Comparison of ENCODE assay signal across 10 cellular contexts in genomic region chr4:180057198-180057821, GRCh38.
DNase-seq lines count a peak whose midpoint lies in the region; ATAC-seq and TF ChIP-seq lines count a peak whose summit lies in the region.
"Had no signal": no experiment of that assay in that cellular context is flagged by ENCODE, and none has a peak within 500 bp of the region (broad histone marks: within the 10 kb centered on the region; RNA-seq: fewer than 3 reads in every experiment).

No MANE protein-coding gene starts in this region.

- H3K4me3 Mint-ChIP-seq in H9, result peak overlapping the region; percentile 86 to 89

- H3K27me3 Mint-ChIP-seq in H9 (ENCODE audit: low read depth), result peaks cover 43% of the 10 kb centered on the region

- no peaks in the 10 kb centered on the region for H3K27me3 ChIP-seq in BE2C
- peaks cover 6% of the 10 kb centered on the region; the same call in 1 of the 2 replicates for H3K27me3 ChIP-seq in H9 (ENCODE audit: insufficient read depth, low read length)
- H3K27me3 ChIP-seq in WERI-Rb-1 (ENCODE audit: insufficient read depth, low read depth, severe bottlenecking), result peaks cover 6% of the 10 kb centered on the region

- no peaks in the 10 kb centered on the region for H3K79me2 ChIP-seq in H9 (ENCODE audit: insufficient read depth, low read length)

- H3K9me3 ChIP-seq in BE2C, result no peaks in the 10 kb centered on the region
- no peaks in the 10 kb centered on the region for H3K9me3 ChIP-seq in H9 (ENCODE audit: control insufficient read depth, low read depth, low read length)
- no peaks in the 10 kb centered on the region for H3K9me3 ChIP-seq in WERI-Rb-1 (ENCODE audit: severe bottlenecking)
- H3K9me3 ChIP-seq: neutrophil had no signal

- H2BK15ac ChIP-seq in H9 (ENCODE audit: low read depth, low read length), result no peak overlapping the region

- H3K36me3 Mint-ChIP-seq in H9 (ENCODE audit: insufficient read depth in 1 of 3, low read depth in 3 of 3), result no peaks in the 10 kb centered on the region

- no peak overlapping the region for H3K27ac ChIP-seq in H9 (ENCODE audit: insufficient read length, low read depth, low read length)
- H3K27ac ChIP-seq in WERI-Rb-1, result no peak overlapping the region
- H3K27ac ChIP-seq: neutrophil had no signal

- H3K4me1 Mint-ChIP-seq in H9, result peaks cover 15 to 19% of the 10 kb centered on the region in 2 experiments

- H3K4ac ChIP-seq in H9 (ENCODE audit: low read depth, low read length), result no peak overlapping the region

- no peaks in the 10 kb centered on the region for H3K4me1 ChIP-seq in BE2C
- H3K4me1 ChIP-seq in H9 (ENCODE audit: insufficient read depth, low read length), result no peaks in the 10 kb centered on the region; the same call in 1 of the 2 replicates

- H2AK5ac ChIP-seq in H9 (ENCODE audit: insufficient read length, low read length), result no peak overlapping the region

- H3K27ac Mint-ChIP-seq in H9, result peak overlapping the region in 1 of 3 experiments; percentile 86; a peak in 3 of 7 replicates

- no peak for ATAC-seq in GM18873 (IDR thresholded peaks at IDR 0.05; ENCODE audit: low FRiP score, unreplicated experiment)
- ATAC-seq in GM18517 (IDR thresholded peaks at IDR 0.05; ENCODE audit: unreplicated experiment), result no peak

- no peak for DNase-seq in BE2C
- DNase-seq in H9, result no peak
- DNase-seq in WERI-Rb-1, result peak; percentile 42
- DNase-seq in left kidney (ENCODE audit: low read depth, low spot score), result peak; percentile 63
- DNase-seq in AML-193 (lab: John Stamatoyannopoulos, UW), result no peak
- no peak for DNase-seq in stimulated activated CD4-positive, alpha-beta T cell treated with anti-CD3 and anti-CD28 coated beads, Interleukin-4, amount 100 ng/mL, for 1 hour
- DNase-seq: activated naive CD4-positive, alpha-beta T cell treated with anti-CD3 and anti-CD28 coated beads, Interleukin-2, amount 50 U/mL, for 16 hours had no signal

- H3K9ac ChIP-seq in H9 (ENCODE audit: extremely low read depth, insufficient read length, low read length), result no peak overlapping the region

- H3K4me3 ChIP-seq in BE2C (ENCODE audit: low read depth, low read length), result peak overlapping the region; percentile 84
- peak overlapping the region; percentile 62 for H3K4me3 ChIP-seq in WERI-Rb-1 (ENCODE audit: low read depth, low read length)

- no peak overlapping the region for H2BK120ac ChIP-seq in H9 (ENCODE audit: low read depth, low read length, poor library complexity, severe bottlenecking)

- peak; percentile 67 for TF ChIP-seq CTCF in BE2C (IDR thresholded peaks at IDR 0.05; ENCODE audit: low read depth, low read length)
- peak; percentile 66 for TF ChIP-seq CTCF in H9 (conservative IDR thresholded peaks at IDR 0.05)
- no peak for TF ChIP-seq CTCF in WERI-Rb-1 (IDR thresholded peaks at IDR 0.05; ENCODE audit: low read depth, low read length)

- H3K18ac ChIP-seq in H9 (ENCODE audit: insufficient read length, low read depth, low read length), result no peak overlapping the region

- no peaks in the 10 kb centered on the region for H3K79me1 ChIP-seq in H9 (ENCODE audit: insufficient read depth, low read depth, low read length, poor library complexity, severe bottlenecking)

- H3K36me3 ChIP-seq in BE2C (no peaks in the 10 kb centered on the region), WERI-Rb-1 (no peaks in the 10 kb centered on the region)
- H3K36me3 ChIP-seq: neutrophil had no signal

- no peak overlapping the region for H4K8ac ChIP-seq in H9 (replicated peaks; ENCODE audit: insufficient read length, low read depth, low read length)

- peak overlapping the region; percentile 94 for H3K4me2 ChIP-seq in H9 (ENCODE audit: insufficient read depth, insufficient read length, low read length)

- WGBS in H9 (ENCODE audit: extremely low coverage, insufficient read length, low lambda C conversion rate), result no CpG with 5 or more reads among the region's 8 CpGs

- no peak overlapping the region for H2BK20ac ChIP-seq in H9 (ENCODE audit: low read depth, low read length, poor library complexity, severe bottlenecking)

- H3T11ph ChIP-seq in H9 (ENCODE audit: low read length), result no peak overlapping the region

- H2BK5ac ChIP-seq in H9 (ENCODE audit: insufficient read length, low read length), result no peak overlapping the region

- no peak overlapping the region for H3K23ac ChIP-seq in H9 (ENCODE audit: insufficient read length, low read depth, low read length)

- H2AFZ ChIP-seq in H9 (ENCODE audit: low read length), result no peak overlapping the region

- peaks cover 11% of the 10 kb centered on the region for H3K23me2 ChIP-seq in H9 (ENCODE audit: insufficient read length, low read depth, low read length, poor library complexity, severe bottlenecking)

- no peak overlapping the region for H3K56ac ChIP-seq in H9 (ENCODE audit: insufficient read length, low read depth, low read length)

- no peak overlapping the region for H4K91ac ChIP-seq in H9 (ENCODE audit: insufficient read length, low read depth, low read length)

- no peaks in the 10 kb centered on the region; a peak in 1 of 5 replicates for H3K9me3 Mint-ChIP-seq in H9

- H4K20me1 ChIP-seq in H9 (ENCODE audit: control insufficient read depth, insufficient read depth, insufficient read length), result no peaks in the 10 kb centered on the region

- no peak overlapping the region for H4K5ac ChIP-seq in H9 (ENCODE audit: insufficient read length, low read depth, low read length)

- no peak overlapping the region for H3K14ac ChIP-seq in H9 (ENCODE audit: insufficient read depth, low read length)

- no peak overlapping the region for H2BK12ac ChIP-seq in H9 (ENCODE audit: insufficient read length, low read depth, low read length)

Comparison
In these comparisons a context has a peak if more than half of its experiments do, and no peak if none do; other contexts are left out.
1. DNase-seq: peak in WERI-Rb-1 (single experiment) and left kidney (single experiment); none in BE2C (single experiment), H9 (single experiment), AML-193 (0 of 2) and stimulated activated CD4-positive, alpha-beta T cell treated with anti-CD3 and anti-CD28 coated beads, Interleukin-4, amount 100 ng/mL, for 1 hour (single experiment).